Comparison of ENCODE assay signal across 25 cellular contexts in genomic region chr19:49014870-49015255, GRCh38. TPM values are rescaled to one million over a fixed set of nuclear protein-coding genes. Genes with fewer than 3 reads are reported as not detected.
"Had no signal": no experiment of that assay in that cellular context is flagged by ENCODE, and none has a peak within 500 bp of the region (broad histone marks: within the 10 kb centered on the region; RNA-seq: fewer than 3 reads in every experiment).

No MANE protein-coding gene starts in this region.

- H3K27me3 ChIP-seq: testis, upper lobe of left lung had no signal

- H3K4me3 ChIP-seq: ascending aorta, gastrocnemius medialis, heart left ventricle, left lung, spleen, testis, upper lobe of left lung had no signal

- H3K9me3 ChIP-seq: ascending aorta, gastrocnemius medialis, heart left ventricle, left lung, spleen, testis, upper lobe of left lung had no signal

- DNase-seq: activated CD4-positive, alpha-beta T cell treated with anti-CD3 and anti-CD28 coated beads, Interleukin-2, amount 10 ng/mL, durations not matched to agents 7 days and 5 days; activated CD8-positive, alpha-beta T cell treated with anti-CD3 and anti-CD28 coated beads, Interleukin-2, amount 10 ng/mL, durations not matched to agents 7 days and 5 days; activated naive CD4-positive, alpha-beta T cell treated with anti-CD3 and anti-CD28 coated beads, Interleukin-2, amount 10 ng/mL, durations not matched to agents 7 days and 5 days; activated naive CD8-positive, alpha-beta T cell treated with anti-CD3 and anti-CD28 coated beads, Interleukin-2, amount 50 U/mL, for 24 hours; activated T-cell treated with anti-CD3 and anti-CD28 coated beads, Interleukin-2, amount 50 U/mL, for 24 hours; effector CD4-positive, alpha-beta T cell; gastrocnemius medialis; heart left ventricle; left lung; midbrain; nucleus accumbens; posterior cingulate gyrus; spleen; stimulated activated CD4-positive, alpha-beta T cell treated with anti-CD3 and anti-CD28 coated beads, Interleukin-4, amount 100 ng/mL, for 4 hours; testis had no signal

- H3K27ac Mint-ChIP-seq: activated CD4-positive, alpha-beta T cell treated with anti-CD3 and anti-CD28 coated beads, Interleukin-2, amount 10 ng/mL, durations not matched to agents 7 days and 5 days; activated CD8-positive, alpha-beta T cell treated with anti-CD3 and anti-CD28 coated beads, Interleukin-2, amount 10 ng/mL, durations not matched to agents 7 days and 5 days; activated naive CD4-positive, alpha-beta T cell treated with anti-CD3 and anti-CD28 coated beads, Interleukin-2, amount 10 ng/mL, durations not matched to agents 7 days and 5 days; activated naive CD8-positive, alpha-beta T cell treated with anti-CD3 and anti-CD28 coated beads, Interleukin-2, amount 50 U/mL, for 24 hours; activated T-cell treated with anti-CD3 and anti-CD28 coated beads, Interleukin-2, amount 50 U/mL, for 24 hours; nephron; stimulated activated memory B cell treated with anti-CD40 and anti-IgM and Interleukin-4, amounts not matched to agents 10 μg/mL and 1 μg/mL and 100 μg/mL, for 72 hours had no signal

- H3K9me3 Mint-ChIP-seq: activated CD4-positive, alpha-beta T cell treated with anti-CD3 and anti-CD28 coated beads, Interleukin-2, amount 10 ng/mL, durations not matched to agents 7 days and 5 days; activated naive CD4-positive, alpha-beta T cell treated with anti-CD3 and anti-CD28 coated beads, Interleukin-2, amount 10 ng/mL, durations not matched to agents 7 days and 5 days; activated naive CD8-positive, alpha-beta T cell treated with anti-CD3 and anti-CD28 coated beads, Interleukin-2, amount 50 U/mL, for 24 hours; activated T-cell treated with anti-CD3 and anti-CD28 coated beads, Interleukin-2, amount 50 U/mL, for 24 hours; nephron; stimulated activated memory B cell treated with anti-CD40 and anti-IgM and Interleukin-4, amounts not matched to agents 10 μg/mL and 1 μg/mL and 100 μg/mL, for 72 hours had no signal

- H3K27me3 Mint-ChIP-seq: stimulated activated memory B cell treated with anti-CD40 and anti-IgM and Interleukin-4, amounts not matched to agents 10 μg/mL and 1 μg/mL and 100 μg/mL, for 72 hours had no signal

- ATAC-seq: activated CD4-positive, CD25-positive, alpha-beta regulatory T cell treated with anti-CD3 and anti-CD28 coated beads, Interleukin-2, amount 50 U/mL, for 24 hours; activated CD8-positive, alpha-beta T cell treated with anti-CD3 and anti-CD28 coated beads, Interleukin-2, amount 10 ng/mL, durations not matched to agents 7 days and 5 days; activated naive CD8-positive, alpha-beta T cell treated with anti-CD3 and anti-CD28 coated beads, Interleukin-2, amount 50 U/mL, for 24 hours; gastrocnemius medialis; heart left ventricle; left lung; stimulated activated memory B cell treated with anti-CD40 and anti-IgM and Interleukin-4, amounts not matched to agents 10 μg/mL and 1 μg/mL and 100 μg/mL, for 72 hours had no signal

- H3K4me3 Mint-ChIP-seq: activated CD4-positive, alpha-beta T cell treated with anti-CD3 and anti-CD28 coated beads, Interleukin-2, amount 10 ng/mL, durations not matched to agents 7 days and 5 days; activated CD8-positive, alpha-beta T cell treated with anti-CD3 and anti-CD28 coated beads, Interleukin-2, amount 10 ng/mL, durations not matched to agents 7 days and 5 days; activated naive CD4-positive, alpha-beta T cell treated with anti-CD3 and anti-CD28 coated beads, Interleukin-2, amount 10 ng/mL, durations not matched to agents 7 days and 5 days; activated naive CD8-positive, alpha-beta T cell treated with anti-CD3 and anti-CD28 coated beads, Interleukin-2, amount 50 U/mL, for 24 hours; activated T-cell treated with anti-CD3 and anti-CD28 coated beads, Interleukin-2, amount 50 U/mL, for 24 hours; nephron; stimulated activated memory B cell treated with anti-CD40 and anti-IgM and Interleukin-4, amounts not matched to agents 10 μg/mL and 1 μg/mL and 100 μg/mL, for 72 hours had no signal

- H3K27ac ChIP-seq: ascending aorta, gastrocnemius medialis, heart left ventricle, left lung, spleen, testis, upper lobe of left lung had no signal

RNA-seq across cellular contexts. Expression of gene LHB, which starts 2.0 kb away (rescaled TPM):
- total RNA-seq: activated CD4-positive, alpha-beta T cell treated with anti-CD3 and anti-CD28 coated beads, Interleukin-2, amount 10 ng/mL, durations not matched to agents 7 days and 5 days; activated CD8-positive, alpha-beta T cell treated with anti-CD3 and anti-CD28 coated beads, Interleukin-2, amount 10 ng/mL, durations not matched to agents 7 days and 5 days; ascending aorta; heart left ventricle; left lung; lung microvascular endothelial cell; T-helper 1 cell treated with Interleukin-12 subunit alpha and Interleukin-12 subunit beta and Interleukin-4 antibody, amounts not matched to agents 30 ng/mL and 1 ng/mL, for 36 hours had no signal
- polyA plus RNA-seq: heart left ventricle had no signal

RNA-seq across cellular contexts. Expression of gene CGB3, which starts 9.3 kb away (rescaled TPM):
- total RNA-seq: activated CD4-positive, alpha-beta T cell treated with anti-CD3 and anti-CD28 coated beads, Interleukin-2, amount 10 ng/mL, durations not matched to agents 7 days and 5 days; activated CD8-positive, alpha-beta T cell treated with anti-CD3 and anti-CD28 coated beads, Interleukin-2, amount 10 ng/mL, durations not matched to agents 7 days and 5 days; ascending aorta; gastrocnemius medialis; heart left ventricle; kidney epithelial cell; left lung; lung microvascular endothelial cell; renal cortical epithelial cell; spleen; T-helper 1 cell treated with Interleukin-12 subunit alpha and Interleukin-12 subunit beta and Interleukin-4 antibody, amounts not matched to agents 30 ng/mL and 1 ng/mL, for 36 hours; testis; upper lobe of left lung had no signal
- polyA plus RNA-seq: esophagus, heart left ventricle, spleen had no signal

RNA-seq across cellular contexts. Expression of gene CGB2, which starts 16.8 kb away (rescaled TPM):
- total RNA-seq: activated CD8-positive, alpha-beta T cell treated with anti-CD3 and anti-CD28 coated beads, Interleukin-2, amount 10 ng/mL, durations not matched to agents 7 days and 5 days; ascending aorta; gastrocnemius medialis; heart left ventricle; left lung; lung microvascular endothelial cell; renal cortical epithelial cell; spleen; T-helper 1 cell treated with Interleukin-12 subunit alpha and Interleukin-12 subunit beta and Interleukin-4 antibody, amounts not matched to agents 30 ng/mL and 1 ng/mL, for 36 hours; upper lobe of left lung had no signal
- polyA plus RNA-seq: esophagus, heart left ventricle, spleen had no signal
